Comparison of ENCODE assay signal across 1 cellular context in the genomic region with DNA sequence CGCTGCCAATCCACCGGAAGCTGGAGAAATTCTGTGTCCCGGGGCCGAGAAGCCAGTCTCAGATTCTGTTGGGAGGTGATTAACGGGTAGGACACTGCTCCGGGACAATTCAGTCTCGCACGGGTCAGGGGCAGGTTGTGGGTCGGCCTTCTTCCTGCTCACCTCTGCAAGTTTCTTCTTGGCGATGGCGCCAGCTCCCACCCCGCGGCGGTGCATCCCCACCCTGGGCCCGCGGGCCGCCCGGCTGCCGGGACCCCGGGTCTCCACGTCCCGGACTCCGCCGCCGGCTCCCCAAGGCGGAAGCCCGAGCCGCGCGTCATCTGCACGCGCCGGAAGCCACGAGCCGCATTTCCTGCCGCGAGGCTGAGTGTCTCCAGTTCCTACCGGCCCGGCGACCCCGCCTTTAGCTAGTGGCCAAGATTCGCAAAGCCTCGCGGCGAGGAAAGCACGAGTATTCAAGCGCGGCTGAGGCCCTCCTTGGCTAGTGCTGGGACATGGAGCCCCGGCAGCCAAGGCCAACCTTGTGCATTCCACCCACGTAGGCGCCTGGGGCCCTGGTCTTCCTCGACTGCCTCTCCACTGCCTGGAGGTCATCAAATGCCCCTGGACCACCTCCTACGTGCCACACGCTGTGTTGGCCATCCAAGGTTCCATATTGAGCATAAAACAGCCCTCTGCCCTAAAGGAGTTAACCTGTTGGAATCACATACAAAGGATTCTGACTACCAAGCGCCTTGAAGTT.
A peak's percentile ranks its signal among the peaks of the same experiment; 100 is the strongest.
TF ChIP-seq lines count a peak whose summit lies in the region.

A gene with protein sequence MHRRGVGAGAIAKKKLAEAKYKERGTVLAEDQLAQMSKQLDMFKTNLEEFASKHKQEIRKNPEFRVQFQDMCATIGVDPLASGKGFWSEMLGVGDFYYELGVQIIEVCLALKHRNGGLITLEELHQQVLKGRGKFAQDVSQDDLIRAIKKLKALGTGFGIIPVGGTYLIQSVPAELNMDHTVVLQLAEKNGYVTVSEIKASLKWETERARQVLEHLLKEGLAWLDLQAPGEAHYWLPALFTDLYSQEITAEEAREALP (minus strand): TSS at position 324 of the 742 bp plus-strand sequence. CDS start 108 bp downstream, at position 216.

TF ChIP-seq in HEK293, 187 proteins besides CTCF, POLR2A, EP300 and RAD21 (continued from another document):
- TF ChIP-seq ZNF561 (tag by site-specific recombination; IDR thresholded peaks at IDR 0.05; ENCODE audit: borderline replicate concordance): peak; percentile 70; the same call in 1 of the 2 replicates
- peak; percentile 43; the same call in 1 of the 2 replicates for TF ChIP-seq ZNF600 (tag by site-specific recombination; IDR thresholded peaks at IDR 0.05)
